8 cellular contexts compared by ENCODE assay signal in the genomic region with DNA sequence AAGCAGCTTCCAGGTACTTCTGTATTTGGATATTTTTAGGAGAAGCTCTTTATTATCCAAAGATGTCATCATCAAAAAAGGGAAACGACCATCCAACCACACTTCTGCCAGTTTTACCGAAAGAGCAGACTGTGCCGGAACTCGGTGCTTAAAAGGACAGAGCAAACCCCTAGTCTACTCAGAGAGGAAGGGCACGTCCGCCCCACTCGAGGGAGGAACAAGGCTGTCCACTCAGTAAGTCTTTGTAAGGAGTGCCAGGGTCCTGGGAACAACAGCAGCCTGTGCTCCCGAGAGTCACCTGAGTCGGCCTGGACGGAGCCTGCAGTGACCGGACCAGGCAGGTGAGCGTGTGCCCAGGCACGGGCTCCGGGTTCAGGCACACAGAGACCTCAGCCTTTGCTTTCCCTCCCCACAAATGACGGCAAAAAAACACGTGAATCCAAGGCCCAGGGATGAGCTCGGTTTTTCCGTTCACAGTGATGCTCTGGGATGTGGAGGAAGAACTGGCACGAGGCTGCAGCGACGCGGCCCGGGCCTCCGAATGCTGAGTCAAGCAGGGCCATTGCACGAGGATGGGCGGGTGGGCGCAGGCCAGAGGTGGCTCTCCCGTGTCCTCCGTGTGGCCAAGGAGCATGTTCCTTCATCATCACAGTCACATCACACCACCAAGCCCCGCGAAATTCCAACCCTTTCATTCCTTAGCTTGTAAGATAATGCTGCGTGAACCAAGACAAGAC. TPM values are rescaled to one million over a fixed set of nuclear protein-coding genes. Genes with fewer than 3 reads are reported as not detected.
DNase-seq lines count a peak whose midpoint lies in the region; ATAC-seq and TF ChIP-seq lines count a peak whose summit lies in the region.

No MANE protein-coding gene starts in this region.

- no peak for DNase-seq in SK-N-MC (ENCODE audit: low read depth, low spot score)
- DNase-seq in right cardiac atrium = peak; percentile 42 to 74 (median 67)
- no peak for DNase-seq in NCI-H446 treated with DMSO at 0.1 percent for 48 hours (lab: John Stamatoyannopoulos, UW)
- no peak for DNase-seq in NCI-H345 treated with DMSO at 0.1 percent for 48 hours (lab: John Stamatoyannopoulos, UW; ENCODE audit: unreplicated experiment)
- no peak for DNase-seq in activated T-cell treated with anti-CD3 and anti-CD28 coated beads for 4 hours

- no peaks in the 10 kb centered on the region for H3K36me3 ChIP-seq in HEK293 (ENCODE audit: control insufficient read depth in 2 of 2, insufficient read depth in 1 of 2, low read length in 2 of 2)
- H3K36me3 ChIP-seq in SK-N-MC (ENCODE audit: insufficient read depth, low read length) = no peaks in the 10 kb centered on the region

- WGBS in right cardiac atrium = 80% methylated on average over 32 of the region's 32 CpGs

- no peak for TF ChIP-seq CTCF in HEK293 (tag by site-specific recombination; IDR thresholded peaks at IDR 0.05)

- H3K4me1 ChIP-seq in HEK293 (ENCODE audit: control insufficient read depth, insufficient read depth, low read length) (peaks cover 10% of the 10 kb centered on the region), right cardiac atrium (ENCODE audit: control insufficient read depth, insufficient read depth, low read length) (peaks cover 12% of the 10 kb centered on the region)

- CTCF ChIA-PET in HEK293 (lab: Yijun Ruan, JAX) = interaction anchor here (0.7 to 5.2 kb wide), 5 partner anchors 8 to 215 kb away, joined by 4 to 18 read pairs (median 4); no protein-coding TSS in a partner anchor

- no peaks in the 10 kb centered on the region for H3K27me3 ChIP-seq in right cardiac atrium (ENCODE audit: control insufficient read depth, insufficient read depth)

- 0 out of 2 replicates have a peak overlapping the region, but pooled peaks have one; percentile 72 for H3K27ac ChIP-seq in HEK293 (ENCODE audit: extremely low read depth, low read depth, low read length)
- H3K27ac ChIP-seq in SK-N-MC = peak overlapping the region; percentile 97
- peak overlapping the region; percentile 95 for H3K27ac ChIP-seq in right cardiac atrium (ENCODE audit: low read length)
- H3K27ac ChIP-seq in skin epidermis = peak overlapping the region in 13 of 21 experiments; percentile 2 to 93 (median 80)

- H3K4me3 ChIP-seq in HEK293 (ENCODE audit: low read depth, low read length) (no peak overlapping the region), SK-N-MC (no peak overlapping the region), right cardiac atrium (ENCODE audit: low read length) (no peak overlapping the region), skin epidermis (no peak overlapping the region)

- H3K9me3 ChIP-seq in HEK293 (ENCODE audit: control insufficient read depth, insufficient read depth, low read depth, low read length) = no peaks in the 10 kb centered on the region
- no peaks in the 10 kb centered on the region for H3K9me3 ChIP-seq in SK-N-MC (ENCODE audit: low read depth, low read length)
- no peaks in the 10 kb centered on the region for H3K9me3 ChIP-seq in right cardiac atrium (ENCODE audit: control insufficient read depth, low read length)

- H3K9ac ChIP-seq in SK-N-MC (ENCODE audit: insufficient read length) = peak overlapping the region; percentile 17

- POLR2A ChIA-PET in HEK293 (lab: Yijun Ruan, JAX) = interaction anchor here (1.4 to 1.6 kb wide), 2 partner anchors 9 to 18 kb away, joined by 3 to 4 read pairs; partner anchors contain the start of gene SLCO4A1

- intact Hi-C loops in right cardiac atrium (cut with DNase I) = loop anchor here in 1 of 4 donors (5.0 kb wide), 1 partner anchor 218 kb away; the partner anchor contains the start of gene CABLES2

- ATAC-seq in right cardiac atrium (peak in 1 of 2 donors; percentile 3), GM18511 (IDR thresholded peaks at IDR 0.05; ENCODE audit: unreplicated experiment) (no peak)

TF ChIP-seq in HEK293, 187 proteins besides CTCF, POLR2A, EP300 and RAD21:
- TF ChIP-seq ZBTB7A (tag by site-specific recombination; IDR thresholded peaks at IDR 0.05; ENCODE audit: low read depth) (no peak), ZSCAN18 (tag by site-specific recombination; IDR thresholded peaks at IDR 0.05) (no peak), ZNF398 (tag by site-specific recombination; IDR thresholded peaks at IDR 0.05) (no peak), ZSCAN30 (tag by site-specific recombination; IDR thresholded peaks at IDR 0.05) (no peak), KLF1 (tag by site-specific recombination; IDR thresholded peaks at IDR 0.05) (no peak), YY2 (tag by site-specific recombination; IDR thresholded peaks at IDR 0.05) (no peak), ZFP3 (tag by site-specific recombination; IDR thresholded peaks at IDR 0.05; ENCODE audit: low read depth) (no peak), HOXD13 (CRISPR knock-in tag; IDR thresholded peaks at IDR 0.05; ENCODE audit: borderline replicate concordance) (no peak), ZBTB26 (tag by site-specific recombination; optimal IDR thresholded peaks at IDR 0.05) (no peak), ZNF677 (tag by site-specific recombination; IDR thresholded peaks at IDR 0.05) (no peak), PRDM6 (tag by site-specific recombination; IDR thresholded peaks at IDR 0.05) (no peak), ZBTB48 (tag by site-specific recombination; IDR thresholded peaks at IDR 0.05) (no peak), ZNF585B (tag by site-specific recombination; IDR thresholded peaks at IDR 0.05) (no peak), ZNF626 (tag by site-specific recombination; IDR thresholded peaks at IDR 0.05) (no peak)
- TF ChIP-seq, protein P1, sequence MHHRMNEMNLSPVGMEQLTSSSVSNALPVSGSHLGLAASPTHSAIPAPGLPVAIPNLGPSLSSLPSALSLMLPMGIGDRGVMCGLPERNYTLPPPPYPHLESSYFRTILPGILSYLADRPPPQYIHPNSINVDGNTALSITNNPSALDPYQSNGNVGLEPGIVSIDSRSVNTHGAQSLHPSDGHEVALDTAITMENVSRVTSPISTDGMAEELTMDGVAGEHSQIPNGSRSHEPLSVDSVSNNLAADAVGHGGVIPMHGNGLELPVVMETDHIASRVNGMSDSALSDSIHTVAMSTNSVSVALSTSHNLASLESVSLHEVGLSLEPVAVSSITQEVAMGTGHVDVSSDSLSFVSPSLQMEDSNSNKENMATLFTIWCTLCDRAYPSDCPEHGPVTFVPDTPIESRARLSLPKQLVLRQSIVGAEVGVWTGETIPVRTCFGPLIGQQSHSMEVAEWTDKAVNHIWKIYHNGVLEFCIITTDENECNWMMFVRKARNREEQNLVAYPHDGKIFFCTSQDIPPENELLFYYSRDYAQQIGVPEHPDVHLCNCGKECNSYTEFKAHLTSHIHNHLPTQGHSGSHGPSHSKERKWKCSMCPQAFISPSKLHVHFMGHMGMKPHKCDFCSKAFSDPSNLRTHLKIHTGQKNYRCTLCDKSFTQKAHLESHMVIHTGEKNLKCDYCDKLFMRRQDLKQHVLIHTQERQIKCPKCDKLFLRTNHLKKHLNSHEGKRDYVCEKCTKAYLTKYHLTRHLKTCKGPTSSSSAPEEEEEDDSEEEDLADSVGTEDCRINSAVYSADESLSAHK (tag by site-specific recombination; IDR thresholded peaks at IDR 0.05) = no peak

RNA-seq across cellular contexts. Expression of gene SLCO4A1, which starts 17.4 kb away (rescaled TPM):
- total RNA-seq in right cardiac atrium = 1 to 10 TPM; 4.1 to 8.4 (median 5.3) TPM
- polyA plus RNA-seq in right cardiac atrium = 15.5 TPM

Comparison
In these comparisons a context has a peak if more than half of its experiments do, and no peak if none do; other contexts are left out.
1. DNase-seq: peak in right cardiac atrium (3 of 3); none in SK-N-MC (single experiment), NCI-H446 treated with DMSO at 0.1 percent for 48 hours (single experiment), NCI-H345 treated with DMSO at 0.1 percent for 48 hours (single experiment) and activated T-cell treated with anti-CD3 and anti-CD28 coated beads for 4 hours (single experiment).
2. Peak in every context shown above with its lines, with median percentiles within 50 percentile points of each other: H3K27ac ChIP-seq.